In genomic region chr6:104326173-104327001, GRCh38 we compare ENCODE assay signal across 7 cellular contexts.
DNase-seq lines count a peak whose midpoint lies in the region; ATAC-seq, FAIRE-seq and TF ChIP-seq lines count a peak whose summit lies in the region.

No MANE protein-coding gene starts in this region.

- CTCF ChIA-PET in GM12878 (lab: Yijun Ruan, JAX): interaction anchor here (0.7 to 2.8 kb wide), 5 partner anchors 10 to 200 kb away, joined by 3 to 13 read pairs (median 4); no protein-coding TSS in a partner anchor
- CTCF ChIA-PET in CD8-positive, alpha-beta memory T cell (lab: Charles Lee): no interaction called here
- CTCF ChIA-PET in activated CD4-positive, alpha-beta memory T cell treated with anti-CD3 and anti-CD28 coated beads for 36 hours (lab: Charles Lee): interaction anchor here (0.6 to 1.1 kb wide), 3 partner anchors 10 to 92 kb away, joined by 3 read pairs; no protein-coding TSS in a partner anchor

- H3K79me2 ChIP-seq in GM12878 (ENCODE audit: control insufficient read depth, insufficient read depth, low read length): no peaks in the 10 kb centered on the region

- H3K27ac ChIP-seq in GM12878 (ENCODE audit: control insufficient read depth, insufficient read depth): no peak overlapping the region
- H3K27ac ChIP-seq in subcutaneous abdominal adipose tissue (ENCODE audit: low read depth, low read length): peak overlapping the region; percentile 82
- no peak overlapping the region for H3K27ac ChIP-seq in CD8-positive, alpha-beta memory T cell (ENCODE audit: low read depth, low read length)

- no peaks in the 10 kb centered on the region for H3K4me1 Mint-ChIP-seq in CD8-positive, alpha-beta memory T cell
- H3K4me1 Mint-ChIP-seq in activated CD4-positive, alpha-beta memory T cell treated with anti-CD3 and anti-CD28 coated beads for 36 hours (ENCODE audit: low read depth): no peaks in the 10 kb centered on the region

- H3K9me3 ChIP-seq in GM12878 (replicated peaks; ENCODE audit: control insufficient read depth, insufficient read depth, low read length): no peaks in the 10 kb centered on the region
- H3K9me3 ChIP-seq in subcutaneous abdominal adipose tissue (ENCODE audit: control insufficient read depth in 5 of 5, low read length in 5 of 5): peaks cover 0 to 4% (median 0%) of the 10 kb centered on the region in 5 donors
- H3K9me3 ChIP-seq in CD8-positive, alpha-beta memory T cell (ENCODE audit: low read length): no peaks in the 10 kb centered on the region

- H3K9ac ChIP-seq in GM12878 (ENCODE audit: control insufficient read depth, insufficient read depth, low read length) (no peak overlapping the region), subcutaneous abdominal adipose tissue (ENCODE audit: low read length in 5 of 5) (no peak overlapping the region)

- H3K4me3 Mint-ChIP-seq in CD8-positive, alpha-beta memory T cell: no peak overlapping the region
- no peak overlapping the region for H3K4me3 Mint-ChIP-seq in activated CD4-positive, alpha-beta memory T cell treated with anti-CD3 and anti-CD28 coated beads for 36 hours

- no TSS peak for BruUV-seq in GM12878 (replicated peaks; lab: Mats Ljungman, UMichigan)

- TF ChIP-seq CTCF in GM12878 (IDR thresholded peaks at IDR 0.05 in 2 of 3, conservative IDR thresholded peaks at IDR 0.05 in 1 of 3; ENCODE audit: control insufficient read depth in 2 of 3, extremely low read depth in 1 of 3, insufficient read depth in 1 of 3, low read depth in 3 of 3, low read length in 3 of 3): no peak

- no peaks in the 10 kb centered on the region for H3K36me3 ChIP-seq in GM12878 (ENCODE audit: control insufficient read depth in 2 of 2, insufficient read depth in 2 of 2, low read length in 1 of 2)
- no peaks in the 10 kb centered on the region for H3K36me3 ChIP-seq in subcutaneous abdominal adipose tissue (ENCODE audit: control insufficient read depth in 5 of 5, insufficient read depth in 5 of 5, low read length in 5 of 5)
- no peaks in the 10 kb centered on the region for H3K36me3 ChIP-seq in CD8-positive, alpha-beta memory T cell (ENCODE audit: insufficient read depth, low read length)

- FAIRE-seq in GM12878 (lab: Jason Lieb, UNC): no peak

- H3K27me3 ChIP-seq in GM12878 (replicated peaks in 1 of 2; ENCODE audit: control insufficient read depth in 2 of 2, insufficient read depth in 2 of 2, low read length in 1 of 2) (no peaks in the 10 kb centered on the region; a peak in 1 of 4 replicates), subcutaneous abdominal adipose tissue (ENCODE audit: control insufficient read depth in 5 of 5, insufficient read depth in 4 of 5, low read length in 5 of 5) (no peaks in the 10 kb centered on the region)
- H3K27me3 ChIP-seq in CD8-positive, alpha-beta memory T cell (ENCODE audit: insufficient read depth, low read length, poor library complexity, severe bottlenecking): no peaks in the 10 kb centered on the region

- no peak for TF ChIP-seq RAD21 in GM12878 (IDR thresholded peaks at IDR 0.05; ENCODE audit: insufficient read depth, low read depth, low read length)

- TF ChIP-seq POLR2A in GM12878 (IDR thresholded peaks at IDR 0.05; ENCODE audit: low read depth, low read length): no peak

- no peak overlapping the region for H2AFZ ChIP-seq in GM12878 (ENCODE audit: control insufficient read depth, low read depth, low read length)

- H3K36me3 Mint-ChIP-seq in CD8-positive, alpha-beta memory T cell: no peaks in the 10 kb centered on the region
- no peaks in the 10 kb centered on the region for H3K36me3 Mint-ChIP-seq in activated CD4-positive, alpha-beta memory T cell treated with anti-CD3 and anti-CD28 coated beads for 36 hours

- no peak overlapping the region for H3K4me2 ChIP-seq in GM12878 (ENCODE audit: control insufficient read depth, insufficient read depth)

- SMC1A ChIA-PET in GM12878 (lab: Charles Lee; ENCODE audit: uncharacterized antibody, unreplicated experiment): interaction anchor here (1.4 to 1.5 kb wide), 2 partner anchors 198 to 200 kb away, joined by 3 to 6 read pairs; no protein-coding TSS in a partner anchor

- RAD21 ChIA-PET in GM12878 (lab: Charles Lee; ENCODE audit: unreplicated experiment): no interaction called here

- no peaks in the 10 kb centered on the region for H3K9me3 Mint-ChIP-seq in CD8-positive, alpha-beta memory T cell
- H3K9me3 Mint-ChIP-seq in activated CD4-positive, alpha-beta memory T cell treated with anti-CD3 and anti-CD28 coated beads for 36 hours: no peaks in the 10 kb centered on the region

- 25% methylated on average over 7 of the region's 7 CpGs for WGBS in GM12878 (ENCODE audit: insufficient coverage, insufficient replicate concordance, low lambda C conversion rate, missing lambda C conversion rate)

- H3K27ac Mint-ChIP-seq in CD8-positive, alpha-beta memory T cell: no peak overlapping the region
- no peak overlapping the region for H3K27ac Mint-ChIP-seq in activated CD4-positive, alpha-beta memory T cell treated with anti-CD3 and anti-CD28 coated beads for 36 hours

- POLR2A ChIA-PET in GM12878 (lab: Charles Lee): no interaction called here
- POLR2A ChIA-PET in CD8-positive, alpha-beta memory T cell (lab: Charles Lee): no interaction called here
- POLR2A ChIA-PET in activated CD4-positive, alpha-beta memory T cell treated with anti-CD3 and anti-CD28 coated beads for 36 hours (lab: Charles Lee): no interaction called here

- no peak for TF ChIP-seq EP300 in GM12878 (IDR thresholded peaks at IDR 0.05; ENCODE audit: borderline replicate concordance in 1 of 2, control insufficient read depth in 1 of 2, low read depth in 2 of 2, low read length in 2 of 2)

- DNase-seq in GM12878 (ENCODE audit: low read depth, low spot score): no peak
- no peak for DNase-seq in CD8-positive, alpha-beta memory T cell
- no peak for DNase-seq in activated CD4-positive, alpha-beta memory T cell treated with anti-CD3 and anti-CD28 coated beads for 36 hours

- intact Hi-C loops in GM12878 (cut with micrococcal nuclease; ENCODE audit: unreplicated experiment): no loop called here
- intact Hi-C loops in activated CD4-positive, alpha-beta memory T cell treated with anti-CD3 and anti-CD28 coated beads for 36 hours (cut with micrococcal nuclease): loop anchor here (10.0 kb wide), 1 partner anchor 198 kb away; no protein-coding TSS in a partner anchor

- H4K20me1 ChIP-seq in GM12878 (ENCODE audit: control insufficient read depth, insufficient read depth): no peaks in the 10 kb centered on the region

- ATAC-seq in GM21447 (IDR thresholded peaks at IDR 0.05; ENCODE audit: unreplicated experiment) (peak; percentile 61), HG03520 (IDR thresholded peaks at IDR 0.05; ENCODE audit: unreplicated experiment) (peak; percentile 75), GM12878 (peak; percentile 84), HG02840 (IDR thresholded peaks at IDR 0.05; ENCODE audit: low FRiP score, unreplicated experiment) (no peak)

- no peaks in the 10 kb centered on the region for H3K4me1 ChIP-seq in GM12878 (ENCODE audit: control insufficient read depth, insufficient read depth, low read length)
- H3K4me1 ChIP-seq in subcutaneous abdominal adipose tissue (ENCODE audit: control insufficient read depth in 5 of 5, insufficient read depth in 5 of 5, low read length in 5 of 5): peaks cover 0 to 21% (median 17%) of the 10 kb centered on the region in 5 donors
- H3K4me1 ChIP-seq in CD8-positive, alpha-beta memory T cell (ENCODE audit: insufficient read depth, low read length): no peaks in the 10 kb centered on the region

- peaks cover 3 to 4% of the 10 kb centered on the region in 2 donors for H3K27me3 Mint-ChIP-seq in CD8-positive, alpha-beta memory T cell
- H3K27me3 Mint-ChIP-seq in activated CD4-positive, alpha-beta memory T cell treated with anti-CD3 and anti-CD28 coated beads for 36 hours: no peaks in the 10 kb centered on the region

- H3K4me3 ChIP-seq in GM12878 (no peak overlapping the region), subcutaneous abdominal adipose tissue (ENCODE audit: low read depth in 1 of 5, low read length in 5 of 5) (peak overlapping the region in 1 of 5 donors; percentile 50)
- H3K4me3 ChIP-seq in CD8-positive, alpha-beta memory T cell (ENCODE audit: low read length): no peak overlapping the region

- in situ Hi-C loops in GM12878 (cut with MboI): no loop called here

TF ChIP-seq in GM12878, 131 proteins besides CTCF, POLR2A, EP300 and RAD21 (continues in another document):
- TF ChIP-seq PAX8 (IDR thresholded peaks at IDR 0.05) (no peak), ELK1 (IDR thresholded peaks at IDR 0.05; ENCODE audit: low read depth, low read length) (no peak), IRF4 (IDR thresholded peaks at IDR 0.05; ENCODE audit: low read depth, low read length) (peak; percentile 77), PRDM15 (CRISPR knock-in tag; IDR thresholded peaks at IDR 0.05) (no peak)
